ENCODE assay signal across 17 cellular contexts in the genomic region with DNA sequence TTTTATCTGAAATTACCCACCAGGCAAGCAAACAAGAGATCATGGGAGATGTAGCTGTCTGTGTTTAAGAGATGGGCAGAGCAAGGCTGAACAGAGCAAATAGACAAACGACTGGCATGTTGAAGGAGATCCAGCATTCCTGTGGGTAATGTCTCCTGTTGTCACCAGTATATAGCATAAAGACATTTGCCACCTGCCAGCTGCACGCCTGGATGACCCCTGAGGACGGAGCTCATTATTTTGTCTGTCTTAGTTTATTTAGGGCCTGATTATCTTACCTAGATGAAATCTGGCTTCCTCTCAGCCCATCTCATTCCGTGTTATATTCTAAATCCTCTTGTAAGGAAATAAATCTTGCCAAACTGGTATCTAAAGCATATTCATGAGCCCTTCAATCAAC.
A peak's percentile ranks its signal among the peaks of the same experiment; 100 is the strongest.
DNase-seq lines count a peak whose midpoint lies in the region; FAIRE-seq and TF ChIP-seq lines count a peak whose summit lies in the region.
"Had no signal": no experiment of that assay in that cellular context is flagged by ENCODE, and none has a peak within 500 bp of the region (broad histone marks: within the 10 kb centered on the region; RNA-seq: fewer than 3 reads in every experiment).

No MANE protein-coding gene starts in this region.

- H3K9me2 ChIP-seq in OCI-LY7 (ENCODE audit: insufficient read depth, low read length): no peaks in the 10 kb centered on the region

- H3K4me2 ChIP-seq in OCI-LY7 (ENCODE audit: low read length) (peak overlapping the region; percentile 24; the same call in 1 of the 2 replicates), osteoblast (ENCODE audit: insufficient read depth, low read length) (no peak overlapping the region)

- intact Hi-C loops in OCI-LY7 (cut with micrococcal nuclease; ENCODE audit: unreplicated experiment) (no loop called here), kidney (cut with DNase I) (no loop called here), transverse colon (cut with DNase I; ENCODE audit: low total_unique reads) (no loop called here)

- WGBS in transverse colon (ENCODE audit: low coverage in 1 of 2), 2 donors: 36% methylated on average over 4 of the region's 4 CpGs; no CpG with 5 or more reads in 1 of the 2 donors

- POLR2A ChIA-PET in OCI-LY7 (lab: Charles Lee): interaction anchor here (0.6 to 1.1 kb wide), 2 partner anchors 20 to 118 kb away, joined by 4 to 5 read pairs; no protein-coding TSS in a partner anchor

- CTCF ChIA-PET in OCI-LY7 (lab: Charles Lee; ENCODE audit: unreplicated experiment): no interaction called here

- H3K79me2 ChIP-seq in OCI-LY7 (ENCODE audit: insufficient read depth, low read depth, low read length): no peaks in the 10 kb centered on the region
- no peaks in the 10 kb centered on the region for H3K79me2 ChIP-seq in osteoblast (ENCODE audit: insufficient read depth, low read length)

- H3K36me3 ChIP-seq in OCI-LY7 (ENCODE audit: insufficient read depth, low read length) (no peaks in the 10 kb centered on the region), kidney (ENCODE audit: control insufficient read depth in 1 of 2, insufficient read depth in 2 of 2, low read length in 2 of 2) (no peaks in the 10 kb centered on the region), transverse colon (no peaks in the 10 kb centered on the region), osteoblast (ENCODE audit: insufficient read depth, low read length) (no peaks in the 10 kb centered on the region)
- H3K36me3 ChIP-seq: SJSA1 had no signal

- H3K9me3 ChIP-seq in OCI-LY7 (ENCODE audit: low read length) (no peaks in the 10 kb centered on the region), kidney (ENCODE audit: control insufficient read depth in 1 of 2, low read length in 2 of 2) (no peaks in the 10 kb centered on the region), transverse colon (no peaks in the 10 kb centered on the region), osteoblast (ENCODE audit: low read depth, low read length) (peaks cover 3% of the 10 kb centered on the region)

- H3K27me3 ChIP-seq in transverse colon (no peaks in the 10 kb centered on the region), osteoblast (ENCODE audit: insufficient read depth, low read length) (no peaks in the 10 kb centered on the region)
- H3K27me3 ChIP-seq: SJSA1 had no signal

- TF ChIP-seq CTCF in OCI-LY7 (conservative IDR thresholded peaks at IDR 0.05; ENCODE audit: low read length): no peak
- no peak for TF ChIP-seq CTCF in kidney (IDR thresholded peaks at IDR 0.05; ENCODE audit: borderline replicate concordance, extremely low read depth, insufficient read depth)
- no peak for TF ChIP-seq CTCF in transverse colon (IDR thresholded peaks at IDR 0.05)
- no peak for TF ChIP-seq CTCF in osteoblast (IDR thresholded peaks at IDR 0.05; ENCODE audit: extremely low read depth, low read depth, low read length)

- no peak overlapping the region for H3K9ac ChIP-seq in kidney (ENCODE audit: low read length in 2 of 2)

- H2AFZ ChIP-seq in OCI-LY7 (ENCODE audit: low read length) (peak overlapping the region; percentile 76), osteoblast (ENCODE audit: low read length) (no peak overlapping the region)

- no peak overlapping the region for H3K4me3 ChIP-seq in OCI-LY7 (ENCODE audit: low read depth, low read length, poor library complexity, severe bottlenecking)
- no peak overlapping the region for H3K4me3 ChIP-seq in kidney (ENCODE audit: low read length in 2 of 2)
- H3K4me3 ChIP-seq in transverse colon: no peak overlapping the region
- no peak overlapping the region for H3K4me3 ChIP-seq in osteoblast (ENCODE audit: insufficient read depth, low read length)
- H3K4me3 ChIP-seq: GM12878, SJSA1 had no signal

- BruUV-seq in OCI-LY7 (replicated peaks; lab: Mats Ljungman, UMichigan): no TSS peak

- H3K4me1 ChIP-seq in OCI-LY7 (ENCODE audit: insufficient read depth, low read length, poor library complexity, severe bottlenecking) (peaks cover 18% of the 10 kb centered on the region), kidney (ENCODE audit: control insufficient read depth in 1 of 2, insufficient read depth in 1 of 2, low read depth in 1 of 2, low read length in 2 of 2) (no peaks in the 10 kb centered on the region), transverse colon (no peaks in the 10 kb centered on the region), osteoblast (ENCODE audit: insufficient read depth, low read length) (no peaks in the 10 kb centered on the region)
- H3K4me1 ChIP-seq: SJSA1 had no signal

- TF ChIP-seq POLR2A in transverse colon (IDR thresholded peaks at IDR 0.05): no peak

- in situ Hi-C loops in transverse colon (cut with MboI; ENCODE audit: low pct_ligation_motif_present in 1 of 4, low pct_unique_long_range_greater_than_20kb in 1 of 4, low sequenced_read_pairs in 3 of 4): loop anchor here in 1 of 4 donors (25.0 kb wide), 1 partner anchor 428 kb away; no protein-coding TSS in a partner anchor

- TF ChIP-seq EP300 in transverse colon (IDR thresholded peaks at IDR 0.05; ENCODE audit: low read depth): no peak

- peak; percentile 53 for DNase-seq in COLO668 (lab: John Stamatoyannopoulos, UW; ENCODE audit: unreplicated experiment)
- DNase-seq in DMS53 (lab: John Stamatoyannopoulos, UW): peak; percentile 68
- DNase-seq in NCI-H2171 treated with DMSO at 0.1 percent for 48 hours (lab: John Stamatoyannopoulos, UW): peak; percentile 79
- DNase-seq in OCI-LY7 (ENCODE audit: low spot score): peak; percentile 8
- DNase-seq in kidney: no peak
- DNase-seq in transverse colon: no peak
- no peak for DNase-seq in osteoblast (ENCODE audit: insufficient read length, low spot score, missing footprints)
- DNase-seq: ACHN; AML-193; DMS79 treated with DMSO at 0.1 percent for 48 hours; NCI-H1436; NCI-H446 treated with DMSO at 0.1 percent for 48 hours; NK-92 treated with Interleukin-12 subunit alpha and Interleukin-12 subunit beta, amount 100 ng/mL, for 24 hours; RPMI8226 had no signal

- FAIRE-seq in kidney (lab: Jason Lieb, UNC): no peak
- FAIRE-seq: GM12878 had no signal

- H4K20me1 ChIP-seq in OCI-LY7 (ENCODE audit: insufficient read depth, low read length): no peaks in the 10 kb centered on the region
- no peaks in the 10 kb centered on the region for H4K20me1 ChIP-seq in osteoblast (ENCODE audit: insufficient read depth, low read length)

- H3K27ac ChIP-seq in OCI-LY7 (ENCODE audit: low read depth, low read length, poor library complexity, severe bottlenecking) (no peak overlapping the region), kidney (ENCODE audit: low read depth in 2 of 2, low read length in 2 of 2) (no peak overlapping the region), transverse colon (no peak overlapping the region), osteoblast (ENCODE audit: low read depth, low read length) (no peak overlapping the region)
- H3K27ac ChIP-seq: HL-60, SJSA1 had no signal

Comparison
In these comparisons a context has a peak if more than half of its experiments do, and no peak if none do; other contexts are left out.
1. DNase-seq: peak in COLO668 (single experiment), DMS53 (single experiment), NCI-H2171 treated with DMSO at 0.1 percent for 48 hours (single experiment) and OCI-LY7 (single experiment); none in kidney (single experiment), transverse colon (single experiment) and osteoblast (single experiment).